Comparison of ENCODE assay signal across 23 cellular contexts in genomic region chr18:35828591-35828990, GRCh38.
"Had no signal": no experiment of that assay in that cellular context is flagged by ENCODE, and none has a peak within 500 bp of the region (broad histone marks: within the 10 kb centered on the region; RNA-seq: fewer than 3 reads in every experiment).

No MANE protein-coding gene starts in this region.

- H3K4me3 ChIP-seq: cardiac muscle cell had no signal

- H3K36me3 Mint-ChIP-seq: activated naive CD4-positive, alpha-beta T cell treated with anti-CD3 and anti-CD28 coated beads, Interleukin-2, amount 10 ng/mL, durations not matched to agents 7 days and 5 days had no signal

- H3K27ac ChIP-seq: brain microvascular endothelial cell, cardiac muscle cell had no signal

- DNase-seq: activated B cell treated with CpG ODN at 0.5 μM for 24 hours; activated CD4-positive, alpha-beta memory T cell treated with anti-CD3 and anti-CD28 coated beads for 36 hours; activated CD4-positive, alpha-beta T cell treated with anti-CD3 and anti-CD28 coated beads for 1 hour; activated CD4-positive, alpha-beta T cell treated with anti-CD3 and anti-CD28 coated beads, Interleukin-2, amount 10 ng/mL, durations not matched to agents 24 days and 14 days; activated CD8-positive, alpha-beta memory T cell treated with anti-CD3 and anti-CD28 coated beads for 24 hours; activated effector memory CD4-positive, alpha-beta T cell treated with anti-CD3 and anti-CD28 coated beads, Interleukin-2, amount 50 U/mL, for 16 hours; activated naive CD4-positive, alpha-beta T cell treated with anti-CD3 and anti-CD28 coated beads, Interleukin-2, amount 10 ng/mL, durations not matched to agents 7 days and 5 days; activated naive CD8-positive, alpha-beta T cell treated with anti-CD3 and anti-CD28 coated beads for 36 hours; activated T-cell treated with anti-CD3 and anti-CD28 coated beads, Interleukin-2, amount 50 U/mL, for 4 hours; brain microvascular endothelial cell; NCI-H1092; NCI-H1417; NCI-H1694; NCI-H2029; NCI-H2107; NCI-H2171 treated with DMSO at 0.1 percent for 48 hours; NCI-H226; NCI-H526; NCI-H82; SIG-M5; T-helper 17 cell; T-helper 9 cell had no signal

- H3K27me3 ChIP-seq: brain microvascular endothelial cell, cardiac muscle cell had no signal

- H3K27me3 Mint-ChIP-seq: activated CD4-positive, alpha-beta T cell treated with anti-CD3 and anti-CD28 coated beads, Interleukin-2, amount 10 ng/mL, durations not matched to agents 24 days and 14 days had no signal

- ATAC-seq: activated T-cell treated with anti-CD3 and anti-CD28 coated beads, Interleukin-2, amount 50 U/mL, for 4 hours; T-helper 17 cell had no signal

- H3K27ac Mint-ChIP-seq: activated B cell treated with CpG ODN at 0.5 μM for 24 hours; activated CD4-positive, alpha-beta T cell treated with anti-CD3 and anti-CD28 coated beads, Interleukin-2, amount 10 ng/mL, durations not matched to agents 24 days and 14 days; activated naive CD4-positive, alpha-beta T cell treated with anti-CD3 and anti-CD28 coated beads, Interleukin-2, amount 10 ng/mL, durations not matched to agents 7 days and 5 days; activated naive CD8-positive, alpha-beta T cell treated with anti-CD3 and anti-CD28 coated beads for 36 hours; T-helper 17 cell had no signal

- H3K4me1 Mint-ChIP-seq: activated naive CD4-positive, alpha-beta T cell treated with anti-CD3 and anti-CD28 coated beads, Interleukin-2, amount 10 ng/mL, durations not matched to agents 7 days and 5 days; T-helper 17 cell had no signal

- H3K36me3 ChIP-seq: brain microvascular endothelial cell, cardiac muscle cell had no signal

- H3K4me3 Mint-ChIP-seq: activated B cell treated with CpG ODN at 0.5 μM for 24 hours; activated CD4-positive, alpha-beta memory T cell treated with anti-CD3 and anti-CD28 coated beads for 36 hours; activated CD4-positive, alpha-beta T cell treated with anti-CD3 and anti-CD28 coated beads, Interleukin-2, amount 10 ng/mL, durations not matched to agents 24 days and 14 days; activated naive CD4-positive, alpha-beta T cell treated with anti-CD3 and anti-CD28 coated beads, Interleukin-2, amount 10 ng/mL, durations not matched to agents 7 days and 5 days; activated naive CD8-positive, alpha-beta T cell treated with anti-CD3 and anti-CD28 coated beads for 36 hours; activated T-cell treated with anti-CD3 and anti-CD28 coated beads, Interleukin-2, amount 50 U/mL, for 4 hours; T-helper 17 cell had no signal

- H3K9me3 Mint-ChIP-seq: activated CD4-positive, alpha-beta T cell treated with anti-CD3 and anti-CD28 coated beads, Interleukin-2, amount 10 ng/mL, durations not matched to agents 24 days and 14 days had no signal
